Comparison of ENCODE assay signal across 8 cellular contexts in genomic region chr12:112906712-112907414, GRCh38. TPM values are rescaled to one million over a fixed set of nuclear protein-coding genes. Genes with fewer than 3 reads are reported as not detected.
DNase-seq lines count a peak whose midpoint lies in the region; ATAC-seq, FAIRE-seq and TF ChIP-seq lines count a peak whose summit lies in the region.

OAS1 (plus strand) TSS chr12:112906962; CDS start chr12:112907040, 78 bp downstream.

- H2AFZ ChIP-seq in OCI-LY1 (ENCODE audit: low read length) (no peak within 1 kb of the TSS; the same call in 1 of the 2 replicates), GM12878 (ENCODE audit: control insufficient read depth, low read depth, low read length) (peak within 1 kb of the TSS; percentile 25)

- H3K4me2 ChIP-seq in OCI-LY1 (ENCODE audit: low read length) (peak within 1 kb of the TSS; percentile 93), GM12878 (ENCODE audit: control insufficient read depth, insufficient read depth) (peak within 1 kb of the TSS; percentile 79)

- SMC1A ChIA-PET in GM12878 (lab: Charles Lee; ENCODE audit: uncharacterized antibody, unreplicated experiment), result interaction anchor here (0.7 to 8.0 kb wide), 17 partner anchors 10 to 191 kb away, joined by 3 to 99 read pairs (median 5); partner anchors contain the start of genes OAS2 and OAS3

- no peaks in the 10 kb centered on the region for H4K20me1 ChIP-seq in OCI-LY1 (ENCODE audit: insufficient read depth, low read length)
- H4K20me1 ChIP-seq in GM12878 (ENCODE audit: control insufficient read depth, insufficient read depth), result no peaks in the 10 kb centered on the region

- POLR2A ChIA-PET in Caco-2 (lab: Charles Lee), result interaction anchor here (0.6 kb wide), 1 partner anchor 31 kb away, joined by 4 read pairs; the partner anchor contains the start of gene OAS3
- POLR2A ChIA-PET in GM12878 (lab: Charles Lee), result interaction anchor here (0.6 to 5.4 kb wide), 15 partner anchors 10 to 166 kb away, joined by 3 to 69 read pairs (median 3); partner anchors contain the start of genes OAS2 and OAS3

- H3K27ac Mint-ChIP-seq in Caco-2 (ENCODE audit: unreplicated experiment), result peak within 1 kb of the TSS; percentile 24

- intact Hi-C loops in Caco-2 (cut with micrococcal nuclease; ENCODE audit: unreplicated experiment), result no loop called here
- intact Hi-C loops in GM12878 (cut with micrococcal nuclease; ENCODE audit: unreplicated experiment), result loop anchor here (1.0 to 2.0 kb wide), 3 partner anchors 20 to 71 kb away; partner anchors contain the start of genes OAS2 and OAS3

- H3K36me3 ChIP-seq in Caco-2 (ENCODE audit: control insufficient read depth, insufficient read depth, low read length) (no peaks in the 10 kb centered on the region), OCI-LY1 (ENCODE audit: insufficient read depth, low read length) (peaks cover 8% of the 10 kb centered on the region; the same call in 1 of the 2 replicates), GM12878 (ENCODE audit: control insufficient read depth in 2 of 2, insufficient read depth in 2 of 2, low read length in 1 of 2) (peaks cover 0 to 29% of the 10 kb centered on the region in 2 experiments; a peak in 1 of 4 replicates), H7 (replicated peaks; ENCODE audit: control insufficient read depth, insufficient read depth, low read length) (no peaks in the 10 kb centered on the region)

- peaks cover 2% of the 10 kb centered on the region for H3K27me3 Mint-ChIP-seq in Caco-2 (ENCODE audit: insufficient read depth, unreplicated experiment)

- RAD21 ChIA-PET in GM12878 (lab: Charles Lee; ENCODE audit: unreplicated experiment), result interaction anchor here (1.0 to 5.5 kb wide), 17 partner anchors 10 to 191 kb away, joined by 3 to 47 read pairs (median 5); partner anchors contain the start of genes OAS2 and OAS3

- H3K79me2 ChIP-seq in OCI-LY1 (ENCODE audit: insufficient read depth, low read length) (no peaks in the 10 kb centered on the region), GM12878 (ENCODE audit: control insufficient read depth, insufficient read depth, low read length) (peaks cover 38% of the 10 kb centered on the region)

- H3K4me3 Mint-ChIP-seq in Caco-2 (ENCODE audit: unreplicated experiment), result peak within 1 kb of the TSS; percentile 69

- BruUV-seq in Caco-2 (replicated peaks; lab: Mats Ljungman, UMichigan), result TSS peak; percentile 82
- BruUV-seq in GM12878 (replicated peaks; lab: Mats Ljungman, UMichigan), result TSS peak; percentile 85

- H3K4me1 ChIP-seq in Caco-2 (peaks cover 11% of the 10 kb centered on the region), OCI-LY1 (ENCODE audit: insufficient read depth, low read length, severe bottlenecking) (peaks cover 53% of the 10 kb centered on the region), GM12878 (ENCODE audit: control insufficient read depth, insufficient read depth, low read length) (peaks cover 22% of the 10 kb centered on the region)

- no peaks in the 10 kb centered on the region for H3K9me3 Mint-ChIP-seq in Caco-2 (ENCODE audit: unreplicated experiment)

- peak; percentile 96 for FAIRE-seq in GM12878 (lab: Jason Lieb, UNC)

- ATAC-seq in HG03175 (IDR thresholded peaks at IDR 0.05; ENCODE audit: unreplicated experiment) (peak; percentile 65), GM12878 (peak; percentile 87)

- in situ Hi-C loops in GM12878 (cut with MboI), result no loop called here

- DNase-seq in Caco-2 (peak; percentile 61 to 71), GM12878 (ENCODE audit: low read depth, low spot score) (peak; percentile 89), islet precursor cell (peak; percentile 63), H7 (no peak)
- DNase-seq in stimulated activated CD4-positive, alpha-beta T cell treated with anti-CD3 and anti-CD28 coated beads, Interleukin-2, amount 100 ng/mL, for 48 hours, result peak; percentile 7 to 15

- H3F3A ChIP-seq in OCI-LY1 (ENCODE audit: insufficient read depth, low read length), result no peaks in the 10 kb centered on the region

- H3K4me1 Mint-ChIP-seq in Caco-2 (ENCODE audit: low read depth, unreplicated experiment), result no peaks in the 10 kb centered on the region

- CTCF ChIA-PET in Caco-2 (lab: Charles Lee) (interaction anchor here (0.6 to 1.0 kb wide), 2 partner anchors 86 to 95 kb away, joined by 4 to 5 read pairs; no protein-coding TSS in a partner anchor), GM12878 (lab: Yijun Ruan, JAX) (interaction anchor here (0.7 to 5.1 kb wide), 14 partner anchors 10 to 190 kb away, joined by 3 to 31 read pairs (median 6); partner anchors contain the start of genes OAS2 and OAS3)

- H3K9ac ChIP-seq in OCI-LY1 (ENCODE audit: low read length) (peak within 1 kb of the TSS; percentile 67), GM12878 (ENCODE audit: control insufficient read depth, insufficient read depth, low read length) (peak within 1 kb of the TSS; percentile 81)

- no peaks in the 10 kb centered on the region for H3K9me2 ChIP-seq in OCI-LY1 (ENCODE audit: low read depth, low read length)

- 2% methylated on average over 4 of the region's 4 CpGs for WGBS in GM12878 (ENCODE audit: insufficient coverage, insufficient replicate concordance, low lambda C conversion rate, missing lambda C conversion rate)

- no peaks in the 10 kb centered on the region for H3K27me3 ChIP-seq in Caco-2 (replicated peaks; ENCODE audit: control insufficient read depth, insufficient read depth, low read length)
- no peaks in the 10 kb centered on the region for H3K27me3 ChIP-seq in OCI-LY1 (ENCODE audit: insufficient read depth, low read length)
- H3K27me3 ChIP-seq in GM12878 (replicated peaks in 1 of 2; ENCODE audit: control insufficient read depth in 2 of 2, insufficient read depth in 2 of 2, low read length in 1 of 2), result no peaks in the 10 kb centered on the region
- no peaks in the 10 kb centered on the region for H3K27me3 ChIP-seq in H7 (ENCODE audit: control insufficient read depth, insufficient read depth, low read length)

- TF ChIP-seq POLR2A in GM19099 (IDR thresholded peaks at IDR 0.05; ENCODE audit: extremely low read depth, insufficient read length, low read depth) (peak; percentile 89), GM12878 (IDR thresholded peaks at IDR 0.05; ENCODE audit: low read depth, low read length) (peak; percentile 85)

- no peak for TF ChIP-seq RAD21 in GM12878 (IDR thresholded peaks at IDR 0.05; ENCODE audit: insufficient read depth, low read depth, low read length)

- H3K9me3 ChIP-seq in Caco-2, result no peaks in the 10 kb centered on the region
- H3K9me3 ChIP-seq in OCI-LY1 (ENCODE audit: low read length), result no peaks in the 10 kb centered on the region
- peaks cover 15% of the 10 kb centered on the region for H3K9me3 ChIP-seq in GM12878 (replicated peaks; ENCODE audit: control insufficient read depth, insufficient read depth, low read length)

- TF ChIP-seq CTCF in Caco-2 (IDR thresholded peaks at IDR 0.05; ENCODE audit: insufficient read depth in 1 of 2, low read depth in 1 of 2, low read length in 1 of 2, severe bottlenecking in 1 of 2, unreplicated experiment in 1 of 2) (no peak), OCI-LY1 (IDR thresholded peaks at IDR 0.05; ENCODE audit: low read length) (no peak), GM12878 (IDR thresholded peaks at IDR 0.05 in 2 of 3, conservative IDR thresholded peaks at IDR 0.05 in 1 of 3; ENCODE audit: control insufficient read depth in 2 of 3, extremely low read depth in 1 of 3, insufficient read depth in 1 of 3, low read depth in 3 of 3, low read length in 3 of 3) (no peak)

- H3K36me3 Mint-ChIP-seq in Caco-2 (ENCODE audit: insufficient read depth, unreplicated experiment), result no peaks in the 10 kb centered on the region

- peak within 1 kb of the TSS; percentile 29 for H3K4me3 ChIP-seq in Caco-2 (ENCODE audit: low read depth, low read length)
- H3K4me3 ChIP-seq in OCI-LY1 (ENCODE audit: low read depth, low read length, poor library complexity, severe bottlenecking), result peak within 1 kb of the TSS; percentile 68
- peak within 1 kb of the TSS; percentile 85 for H3K4me3 ChIP-seq in GM12878
- H3K4me3 ChIP-seq in H7 (ENCODE audit: insufficient read depth, low read depth, low read length), result no peak within 1 kb of the TSS

- TF ChIP-seq EP300 in GM12878 (IDR thresholded peaks at IDR 0.05; ENCODE audit: borderline replicate concordance in 1 of 2, control insufficient read depth in 1 of 2, low read depth in 2 of 2, low read length in 2 of 2), result no peak

- H3K27ac ChIP-seq in OCI-LY1 (ENCODE audit: low read depth, low read length, poor library complexity, severe bottlenecking), result peak within 1 kb of the TSS; percentile 89
- H3K27ac ChIP-seq in GM12878 (ENCODE audit: control insufficient read depth, insufficient read depth), result peak within 1 kb of the TSS; percentile 93

TF ChIP-seq in GM12878, 131 proteins besides CTCF, POLR2A, EP300 and RAD21 (continues in another document):
- no peak for TF ChIP-seq MYB (IDR thresholded peaks at IDR 0.05; ENCODE audit: borderline replicate concordance, low read depth, low read length)
- no peak for TF ChIP-seq FOXK2 (IDR thresholded peaks at IDR 0.05)

RNA-seq across cellular contexts. Expression of gene OAS1, which starts in this region (rescaled TPM):
- total RNA-seq in Caco-2 (2022) (13.9 and 14.2 TPM in 2 replicates), GM12878 (2014; rRNA removed) (60.0 and 69.3 TPM in 2 replicates), GM12878 (2014; rRNA removed; fragmentation: Illumina TruSeq; extraction: Trizol) (54.1 and 62.7 TPM in 2 replicates), GM12878 (2021) (44.9 and 51.5 TPM in 2 replicates)
- total RNA-seq in GM12878 (2013; cell fraction: nucleolus; rRNA removed), result 40.3 and 41.9 TPM in 2 replicates
- polyA plus RNA-seq in GM12878 (2011; ENCODE audit: low read depth), result 80.6 TPM
- polyA plus RNA-seq in GM12878 (2011; rRNA removed) (287 and 308 TPM in 2 replicates), GM12878 (2014; fragmentation: Illumina TruSeq; extraction: Trizol) (63.8 and 68.5 TPM in 2 replicates), GM12878 (2014; fragmentation: Nextera tagmentation; extraction: Ambion mirVana) (100 to 1,000 TPM in 1 of 2 experiments, 10 to 100 TPM in 1; 88.9 to 117 TPM), GM12878 (2014; rRNA removed) (60.2 and 71.3 TPM in 2 replicates), GM12878 (2016; fragmentation: Nextera tagmentation; extraction: Ambion mirVana) (10 to 100 TPM; 44.7 to 48.1 TPM)
- polyA plus RNA-seq in GM12878 (2011; cell fraction: cytosol; rRNA removed), result 216 and 257 TPM in 2 replicates
- polyA plus RNA-seq in GM12878 (2011; cell fraction: nucleus; rRNA removed), result 161 and 210 TPM in 2 replicates
- polyA plus RNA-seq in GM12878 (2012), result 57.7 and 72.7 TPM in 2 replicates
- 128 and 200 TPM in 2 replicates for polyA minus RNA-seq in GM12878 (2011; rRNA and poly(A)+ RNA removed)
- 53.3 and 60.0 TPM in 2 replicates for polyA minus RNA-seq in GM12878 (2011; cell fraction: cytosol; rRNA and poly(A)+ RNA removed)
- polyA minus RNA-seq in GM12878 (2011; cell fraction: nucleus; rRNA and poly(A)+ RNA removed), result 97.2 and 112 TPM in 2 replicates
- 0.62 and 0.96 TPM in 2 replicates for total RNA-seq in H7 (2014; rRNA removed; shearing (Covaris generic))
